In the genomic region with DNA sequence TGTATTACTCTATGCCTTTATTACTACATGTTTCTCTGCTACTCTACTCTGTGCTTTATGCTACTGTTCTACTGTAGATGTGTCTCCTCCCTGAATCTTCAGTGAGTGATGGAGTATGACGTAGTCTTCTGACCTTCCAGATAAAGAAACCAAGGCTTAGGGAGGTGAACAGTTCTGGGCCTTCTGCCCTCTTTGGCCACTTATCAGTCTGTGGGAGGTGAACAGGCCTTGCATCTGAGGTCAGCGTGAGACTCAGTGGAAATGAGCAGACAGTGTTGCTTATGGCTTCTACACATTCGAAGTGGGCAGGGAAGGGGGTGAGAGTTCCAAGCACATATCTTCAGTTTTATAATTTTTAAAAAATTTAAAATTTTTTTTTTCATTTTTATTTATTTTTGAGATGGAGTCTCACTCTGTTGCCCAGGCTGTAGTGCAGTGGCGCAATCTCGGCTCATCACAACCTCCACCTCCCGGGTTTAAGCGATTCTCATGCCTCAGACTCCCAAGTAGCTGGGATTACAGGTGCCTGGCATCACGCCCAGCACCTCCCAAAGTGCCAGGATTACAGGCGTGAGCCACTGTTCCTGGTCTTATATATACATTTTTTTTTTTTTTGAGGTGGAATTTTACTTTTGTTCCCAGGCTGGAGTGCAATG, we compare ENCODE assay signal across 1 cellular context.
A peak's percentile ranks its signal among the peaks of the same experiment; 100 is the strongest.
TF ChIP-seq lines count a peak whose summit lies in the region.

No MANE protein-coding gene starts in this region.

TF ChIP-seq in K562, 482 proteins besides CTCF, POLR2A, EP300 and RAD21 (continued from another document and continues in another):
- TF ChIP-seq BDP1 (IDR thresholded peaks at IDR 0.05; ENCODE audit: insufficient read depth, insufficient read length), result no peak
- no peak for TF ChIP-seq SUPT5H (IDR thresholded peaks at IDR 0.05)
- TF ChIP-seq, protein P1, sequence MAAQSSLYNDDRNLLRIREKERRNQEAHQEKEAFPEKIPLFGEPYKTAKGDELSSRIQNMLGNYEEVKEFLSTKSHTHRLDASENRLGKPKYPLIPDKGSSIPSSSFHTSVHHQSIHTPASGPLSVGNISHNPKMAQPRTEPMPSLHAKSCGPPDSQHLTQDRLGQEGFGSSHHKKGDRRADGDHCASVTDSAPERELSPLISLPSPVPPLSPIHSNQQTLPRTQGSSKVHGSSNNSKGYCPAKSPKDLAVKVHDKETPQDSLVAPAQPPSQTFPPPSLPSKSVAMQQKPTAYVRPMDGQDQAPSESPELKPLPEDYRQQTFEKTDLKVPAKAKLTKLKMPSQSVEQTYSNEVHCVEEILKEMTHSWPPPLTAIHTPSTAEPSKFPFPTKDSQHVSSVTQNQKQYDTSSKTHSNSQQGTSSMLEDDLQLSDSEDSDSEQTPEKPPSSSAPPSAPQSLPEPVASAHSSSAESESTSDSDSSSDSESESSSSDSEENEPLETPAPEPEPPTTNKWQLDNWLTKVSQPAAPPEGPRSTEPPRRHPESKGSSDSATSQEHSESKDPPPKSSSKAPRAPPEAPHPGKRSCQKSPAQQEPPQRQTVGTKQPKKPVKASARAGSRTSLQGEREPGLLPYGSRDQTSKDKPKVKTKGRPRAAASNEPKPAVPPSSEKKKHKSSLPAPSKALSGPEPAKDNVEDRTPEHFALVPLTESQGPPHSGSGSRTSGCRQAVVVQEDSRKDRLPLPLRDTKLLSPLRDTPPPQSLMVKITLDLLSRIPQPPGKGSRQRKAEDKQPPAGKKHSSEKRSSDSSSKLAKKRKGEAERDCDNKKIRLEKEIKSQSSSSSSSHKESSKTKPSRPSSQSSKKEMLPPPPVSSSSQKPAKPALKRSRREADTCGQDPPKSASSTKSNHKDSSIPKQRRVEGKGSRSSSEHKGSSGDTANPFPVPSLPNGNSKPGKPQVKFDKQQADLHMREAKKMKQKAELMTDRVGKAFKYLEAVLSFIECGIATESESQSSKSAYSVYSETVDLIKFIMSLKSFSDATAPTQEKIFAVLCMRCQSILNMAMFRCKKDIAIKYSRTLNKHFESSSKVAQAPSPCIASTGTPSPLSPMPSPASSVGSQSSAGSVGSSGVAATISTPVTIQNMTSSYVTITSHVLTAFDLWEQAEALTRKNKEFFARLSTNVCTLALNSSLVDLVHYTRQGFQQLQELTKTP (IDR thresholded peaks at IDR 0.05; ENCODE audit: low read depth in 1 of 2, partially characterized antibody in 2 of 2), result no peak
- no peak for TF ChIP-seq GTF2F1 (IDR thresholded peaks at IDR 0.05; ENCODE audit: low read depth, low read length)
- no peak for TF ChIP-seq SNRNP70 (optimal IDR thresholded peaks at IDR 0.05; ENCODE audit: low read depth, low read length)
- TF ChIP-seq ARNT (IDR thresholded peaks at IDR 0.05), result peak; percentile 84 to 90; a peak in 3 of 4 replicates
- no peak for TF ChIP-seq YY1 (IDR thresholded peaks at IDR 0.05; ENCODE audit: borderline replicate concordance in 1 of 3, control insufficient read depth in 1 of 3, extremely low read depth in 1 of 3, insufficient read depth in 3 of 3, insufficient read length in 1 of 3, insufficient replicate concordance in 2 of 3, low read depth in 1 of 3, low read length in 2 of 3)
- peak; percentile 83 for TF ChIP-seq ZNF592 (IDR thresholded peaks at IDR 0.05)
- no peak for TF ChIP-seq SMARCB1 (IDR thresholded peaks at IDR 0.05; ENCODE audit: insufficient read length, low read depth)
- peak; percentile 99 for TF ChIP-seq CBFA2T3 (IDR thresholded peaks at IDR 0.05)
- TF ChIP-seq NR2C1 (IDR thresholded peaks at IDR 0.05), result peak; percentile 84
- TF ChIP-seq NR2C1 (tag; IDR thresholded peaks at IDR 0.05), result peak; percentile 90
- TF ChIP-seq, protein P2, sequence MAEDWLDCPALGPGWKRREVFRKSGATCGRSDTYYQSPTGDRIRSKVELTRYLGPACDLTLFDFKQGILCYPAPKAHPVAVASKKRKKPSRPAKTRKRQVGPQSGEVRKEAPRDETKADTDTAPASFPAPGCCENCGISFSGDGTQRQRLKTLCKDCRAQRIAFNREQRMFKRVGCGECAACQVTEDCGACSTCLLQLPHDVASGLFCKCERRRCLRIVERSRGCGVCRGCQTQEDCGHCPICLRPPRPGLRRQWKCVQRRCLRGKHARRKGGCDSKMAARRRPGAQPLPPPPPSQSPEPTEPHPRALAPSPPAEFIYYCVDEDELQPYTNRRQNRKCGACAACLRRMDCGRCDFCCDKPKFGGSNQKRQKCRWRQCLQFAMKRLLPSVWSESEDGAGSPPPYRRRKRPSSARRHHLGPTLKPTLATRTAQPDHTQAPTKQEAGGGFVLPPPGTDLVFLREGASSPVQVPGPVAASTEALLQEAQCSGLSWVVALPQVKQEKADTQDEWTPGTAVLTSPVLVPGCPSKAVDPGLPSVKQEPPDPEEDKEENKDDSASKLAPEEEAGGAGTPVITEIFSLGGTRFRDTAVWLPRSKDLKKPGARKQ (CRISPR knock-in tag; IDR thresholded peaks at IDR 0.05), result no peak
- TF ChIP-seq, protein P3, sequence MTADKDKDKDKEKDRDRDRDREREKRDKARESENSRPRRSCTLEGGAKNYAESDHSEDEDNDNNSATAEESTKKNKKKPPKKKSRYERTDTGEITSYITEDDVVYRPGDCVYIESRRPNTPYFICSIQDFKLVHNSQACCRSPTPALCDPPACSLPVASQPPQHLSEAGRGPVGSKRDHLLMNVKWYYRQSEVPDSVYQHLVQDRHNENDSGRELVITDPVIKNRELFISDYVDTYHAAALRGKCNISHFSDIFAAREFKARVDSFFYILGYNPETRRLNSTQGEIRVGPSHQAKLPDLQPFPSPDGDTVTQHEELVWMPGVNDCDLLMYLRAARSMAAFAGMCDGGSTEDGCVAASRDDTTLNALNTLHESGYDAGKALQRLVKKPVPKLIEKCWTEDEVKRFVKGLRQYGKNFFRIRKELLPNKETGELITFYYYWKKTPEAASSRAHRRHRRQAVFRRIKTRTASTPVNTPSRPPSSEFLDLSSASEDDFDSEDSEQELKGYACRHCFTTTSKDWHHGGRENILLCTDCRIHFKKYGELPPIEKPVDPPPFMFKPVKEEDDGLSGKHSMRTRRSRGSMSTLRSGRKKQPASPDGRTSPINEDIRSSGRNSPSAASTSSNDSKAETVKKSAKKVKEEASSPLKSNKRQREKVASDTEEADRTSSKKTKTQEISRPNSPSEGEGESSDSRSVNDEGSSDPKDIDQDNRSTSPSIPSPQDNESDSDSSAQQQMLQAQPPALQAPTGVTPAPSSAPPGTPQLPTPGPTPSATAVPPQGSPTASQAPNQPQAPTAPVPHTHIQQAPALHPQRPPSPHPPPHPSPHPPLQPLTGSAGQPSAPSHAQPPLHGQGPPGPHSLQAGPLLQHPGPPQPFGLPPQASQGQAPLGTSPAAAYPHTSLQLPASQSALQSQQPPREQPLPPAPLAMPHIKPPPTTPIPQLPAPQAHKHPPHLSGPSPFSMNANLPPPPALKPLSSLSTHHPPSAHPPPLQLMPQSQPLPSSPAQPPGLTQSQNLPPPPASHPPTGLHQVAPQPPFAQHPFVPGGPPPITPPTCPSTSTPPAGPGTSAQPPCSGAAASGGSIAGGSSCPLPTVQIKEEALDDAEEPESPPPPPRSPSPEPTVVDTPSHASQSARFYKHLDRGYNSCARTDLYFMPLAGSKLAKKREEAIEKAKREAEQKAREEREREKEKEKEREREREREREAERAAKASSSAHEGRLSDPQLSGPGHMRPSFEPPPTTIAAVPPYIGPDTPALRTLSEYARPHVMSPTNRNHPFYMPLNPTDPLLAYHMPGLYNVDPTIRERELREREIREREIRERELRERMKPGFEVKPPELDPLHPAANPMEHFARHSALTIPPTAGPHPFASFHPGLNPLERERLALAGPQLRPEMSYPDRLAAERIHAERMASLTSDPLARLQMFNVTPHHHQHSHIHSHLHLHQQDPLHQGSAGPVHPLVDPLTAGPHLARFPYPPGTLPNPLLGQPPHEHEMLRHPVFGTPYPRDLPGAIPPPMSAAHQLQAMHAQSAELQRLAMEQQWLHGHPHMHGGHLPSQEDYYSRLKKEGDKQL (CRISPR knock-in tag; IDR thresholded peaks at IDR 0.05; ENCODE audit: borderline replicate concordance), result no peak
- peak; percentile 61; the same call in 1 of the 2 replicates for TF ChIP-seq MXI1 (IDR thresholded peaks at IDR 0.05; ENCODE audit: low read depth, low read length)
- peak; percentile 96 for TF ChIP-seq POLR2AphosphoS5 (IDR thresholded peaks at IDR 0.05; ENCODE audit: control insufficient read depth, insufficient read depth, low read depth, low read length)
- no peak for TF ChIP-seq SAFB (IDR thresholded peaks at IDR 0.05; ENCODE audit: borderline replicate concordance, low read depth, low read length)
- peak; percentile 96 for TF ChIP-seq KLF16 (IDR thresholded peaks at IDR 0.05)
- TF ChIP-seq KHSRP (IDR thresholded peaks at IDR 0.05), result no peak
- peak; percentile 96 for TF ChIP-seq MEIS2 (IDR thresholded peaks at IDR 0.05; ENCODE audit: partially characterized antibody)
- 0 out of 4 replicates have a peak, but pooled peaks of 1 of the 2 experiments have one; percentile 33 for TF ChIP-seq FOXK2 (conservative IDR thresholded peaks at IDR 0.05 in 1 of 2, IDR thresholded peaks at IDR 0.05 in 1 of 2; ENCODE audit: low read depth in 2 of 2)
- peak; percentile 98 for TF ChIP-seq CBFA2T2 (conservative IDR thresholded peaks at IDR 0.05)
- TF ChIP-seq RFX5 (IDR thresholded peaks at IDR 0.05; ENCODE audit: low read depth, low read length), result no peak
- TF ChIP-seq CREM (IDR thresholded peaks at IDR 0.05; ENCODE audit: low read depth), result peak; percentile 94
- TF ChIP-seq ZNF785 (CRISPR knock-in tag; IDR thresholded peaks at IDR 0.05), result no peak
- no peak for TF ChIP-seq PRDM10 (IDR thresholded peaks at IDR 0.05; ENCODE audit: partially characterized antibody)
- TF ChIP-seq, protein P4, sequence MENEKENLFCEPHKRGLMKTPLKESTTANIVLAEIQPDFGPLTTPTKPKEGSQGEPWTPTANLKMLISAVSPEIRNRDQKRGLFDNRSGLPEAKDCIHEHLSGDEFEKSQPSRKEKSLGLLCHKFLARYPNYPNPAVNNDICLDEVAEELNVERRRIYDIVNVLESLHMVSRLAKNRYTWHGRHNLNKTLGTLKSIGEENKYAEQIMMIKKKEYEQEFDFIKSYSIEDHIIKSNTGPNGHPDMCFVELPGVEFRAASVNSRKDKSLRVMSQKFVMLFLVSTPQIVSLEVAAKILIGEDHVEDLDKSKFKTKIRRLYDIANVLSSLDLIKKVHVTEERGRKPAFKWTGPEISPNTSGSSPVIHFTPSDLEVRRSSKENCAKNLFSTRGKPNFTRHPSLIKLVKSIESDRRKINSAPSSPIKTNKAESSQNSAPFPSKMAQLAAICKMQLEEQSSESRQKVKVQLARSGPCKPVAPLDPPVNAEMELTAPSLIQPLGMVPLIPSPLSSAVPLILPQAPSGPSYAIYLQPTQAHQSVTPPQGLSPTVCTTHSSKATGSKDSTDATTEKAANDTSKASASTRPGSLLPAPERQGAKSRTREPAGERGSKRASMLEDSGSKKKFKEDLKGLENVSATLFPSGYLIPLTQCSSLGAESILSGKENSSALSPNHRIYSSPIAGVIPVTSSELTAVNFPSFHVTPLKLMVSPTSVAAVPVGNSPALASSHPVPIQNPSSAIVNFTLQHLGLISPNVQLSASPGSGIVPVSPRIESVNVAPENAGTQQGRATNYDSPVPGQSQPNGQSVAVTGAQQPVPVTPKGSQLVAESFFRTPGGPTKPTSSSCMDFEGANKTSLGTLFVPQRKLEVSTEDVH (IDR thresholded peaks at IDR 0.05; ENCODE audit: low read depth, partially characterized antibody), result peak; percentile 54
- TF ChIP-seq RBM15 (IDR thresholded peaks at IDR 0.05; ENCODE audit: insufficient read depth, low read length), result no peak
- TF ChIP-seq SP2 (IDR thresholded peaks at IDR 0.05; ENCODE audit: extremely low read depth, low read depth, low read length, poor library complexity, severe bottlenecking), result no peak
- TF ChIP-seq ZNF444 (CRISPR knock-in tag; IDR thresholded peaks at IDR 0.05), result no peak
- TF ChIP-seq FOSL1 (tag; conservative IDR thresholded peaks at IDR 0.05), result peak; percentile 81
